8 cellular contexts compared by ENCODE assay signal in genomic region chr17:50943575-50943933, GRCh38.
DNase-seq lines count a peak whose midpoint lies in the region; ATAC-seq and TF ChIP-seq lines count a peak whose summit lies in the region.

No MANE protein-coding gene starts in this region.

- H3K27me3 Mint-ChIP-seq in activated CD4-positive, alpha-beta T cell treated with anti-CD3 and anti-CD28 coated beads, Interleukin-2, amount 10 ng/mL, durations not matched to agents 24 days and 14 days, result no peaks in the 10 kb centered on the region
- H3K27me3 Mint-ChIP-seq in activated naive CD4-positive, alpha-beta T cell treated with anti-CD3 and anti-CD28 coated beads, Interleukin-2, amount 50 U/mL, for 24 hours, result no peaks in the 10 kb centered on the region
- H3K27me3 Mint-ChIP-seq in type B pancreatic cell, result no peaks in the 10 kb centered on the region

- H3K36me3 Mint-ChIP-seq in activated CD4-positive, alpha-beta T cell treated with anti-CD3 and anti-CD28 coated beads, Interleukin-2, amount 10 ng/mL, durations not matched to agents 24 days and 14 days (ENCODE audit: low read depth), result peaks cover 2% of the 10 kb centered on the region
- no peaks in the 10 kb centered on the region for H3K36me3 Mint-ChIP-seq in activated naive CD4-positive, alpha-beta T cell treated with anti-CD3 and anti-CD28 coated beads, Interleukin-2, amount 50 U/mL, for 24 hours
- H3K36me3 Mint-ChIP-seq in type B pancreatic cell, result no peaks in the 10 kb centered on the region

- peak overlapping the region; percentile 80 for H3K4me3 Mint-ChIP-seq in activated CD4-positive, alpha-beta T cell treated with anti-CD3 and anti-CD28 coated beads, Interleukin-2, amount 10 ng/mL, durations not matched to agents 24 days and 14 days
- H3K4me3 Mint-ChIP-seq in activated naive CD4-positive, alpha-beta T cell treated with anti-CD3 and anti-CD28 coated beads, Interleukin-2, amount 50 U/mL, for 24 hours, result peak overlapping the region; percentile 84
- H3K4me3 Mint-ChIP-seq in type B pancreatic cell, result peak overlapping the region; percentile 31

- no peak for DNase-seq in activated CD4-positive, alpha-beta T cell treated with anti-CD3 and anti-CD28 coated beads, Interleukin-2, amount 10 ng/mL, durations not matched to agents 24 days and 14 days
- no peak for DNase-seq in activated CD4-positive, alpha-beta T cell treated with anti-CD3 and anti-CD28 coated beads for 48 hours
- DNase-seq in medulla oblongata (ENCODE audit: extremely low spot score) (peak; percentile 35), type B pancreatic cell (ENCODE audit: extremely low spot score, unreplicated experiment) (no peak), NCI-H187 (lab: John Stamatoyannopoulos, UW) (no peak), OCI-M1 (lab: John Stamatoyannopoulos, UW) (no peak)

- H3K27ac Mint-ChIP-seq in activated CD4-positive, alpha-beta T cell treated with anti-CD3 and anti-CD28 coated beads, Interleukin-2, amount 10 ng/mL, durations not matched to agents 24 days and 14 days, result peak overlapping the region; percentile 86
- peak overlapping the region; percentile 90 for H3K27ac Mint-ChIP-seq in activated naive CD4-positive, alpha-beta T cell treated with anti-CD3 and anti-CD28 coated beads, Interleukin-2, amount 50 U/mL, for 24 hours
- no peak overlapping the region for H3K27ac Mint-ChIP-seq in type B pancreatic cell

- H3K9me3 Mint-ChIP-seq in activated CD4-positive, alpha-beta T cell treated with anti-CD3 and anti-CD28 coated beads, Interleukin-2, amount 10 ng/mL, durations not matched to agents 24 days and 14 days, result no peaks in the 10 kb centered on the region
- H3K9me3 Mint-ChIP-seq in activated naive CD4-positive, alpha-beta T cell treated with anti-CD3 and anti-CD28 coated beads, Interleukin-2, amount 50 U/mL, for 24 hours, result no peaks in the 10 kb centered on the region
- no peaks in the 10 kb centered on the region for H3K9me3 Mint-ChIP-seq in type B pancreatic cell

- H3K4me1 Mint-ChIP-seq in activated CD4-positive, alpha-beta T cell treated with anti-CD3 and anti-CD28 coated beads, Interleukin-2, amount 10 ng/mL, durations not matched to agents 24 days and 14 days, result peaks cover 24% of the 10 kb centered on the region
- peaks cover 51% of the 10 kb centered on the region for H3K4me1 Mint-ChIP-seq in activated naive CD4-positive, alpha-beta T cell treated with anti-CD3 and anti-CD28 coated beads, Interleukin-2, amount 50 U/mL, for 24 hours
- H3K4me1 Mint-ChIP-seq in type B pancreatic cell (ENCODE audit: unreplicated experiment), result peaks cover 21% of the 10 kb centered on the region

- no peak for ATAC-seq in HG03139 (IDR thresholded peaks at IDR 0.05; ENCODE audit: unreplicated experiment)

- TF ChIP-seq CTCF in type B pancreatic cell (conservative IDR thresholded peaks at IDR 0.05), result no peak

- intact Hi-C loops in activated CD4-positive, alpha-beta T cell treated with anti-CD3 and anti-CD28 coated beads, Interleukin-2, amount 10 ng/mL, durations not matched to agents 24 days and 14 days (cut with micrococcal nuclease), result loop anchor here (5.0 kb wide), 1 partner anchor 41 kb away; no protein-coding TSS in a partner anchor

Comparison
In these comparisons a context has a peak if more than half of its experiments do, and no peak if none do; other contexts are left out.
1. H3K4me3 Mint-ChIP-seq: peak in every context shown above with its lines; median percentile 84 in activated naive CD4-positive, alpha-beta T cell treated with anti-CD3 and anti-CD28 coated beads, Interleukin-2, amount 50 U/mL, for 24 hours; 80 in activated CD4-positive, alpha-beta T cell treated with anti-CD3 and anti-CD28 coated beads, Interleukin-2, amount 10 ng/mL, durations not matched to agents 24 days and 14 days; 31 in type B pancreatic cell.